Comparison of ENCODE assay signal across 8 cellular contexts in the genomic region with DNA sequence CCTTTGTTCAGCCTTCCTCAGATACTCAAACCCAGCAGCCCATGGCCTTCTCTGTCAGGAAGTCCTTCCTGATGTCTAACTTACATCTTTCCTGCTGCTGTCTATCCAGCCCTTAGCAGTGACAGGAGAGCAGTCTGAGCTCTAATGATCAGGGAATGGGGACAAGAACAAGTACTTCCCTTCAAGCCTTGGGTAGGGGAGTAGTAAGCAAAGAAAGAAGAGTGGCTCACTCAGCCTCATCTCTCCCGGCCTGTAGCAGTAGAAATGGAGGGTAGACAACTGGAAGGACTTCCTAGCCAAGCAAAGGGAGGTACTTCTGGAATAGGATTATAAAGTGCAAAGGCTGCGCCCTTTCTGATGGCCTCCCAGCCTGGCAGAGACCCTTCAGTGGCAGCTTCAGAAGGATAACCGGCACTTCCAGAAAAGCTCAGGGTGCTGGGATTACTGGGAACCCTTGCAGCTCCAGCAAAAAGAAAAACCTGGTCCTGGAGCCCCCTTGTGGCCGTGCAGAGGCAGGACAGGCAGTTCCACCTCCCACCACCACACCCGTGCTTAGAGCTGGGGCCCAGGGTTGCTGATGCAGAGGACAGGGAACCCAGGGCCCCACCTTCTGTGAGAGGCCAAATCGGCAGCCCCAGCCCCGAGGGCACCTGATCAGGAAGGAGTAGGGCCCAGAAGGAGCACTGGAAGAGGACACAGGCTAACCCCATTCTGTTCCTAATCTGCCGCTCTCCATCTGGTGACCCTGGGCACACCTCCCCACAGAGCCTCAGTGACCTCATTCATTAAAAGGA. TPM values are rescaled to one million over a fixed set of nuclear protein-coding genes. Genes with fewer than 3 reads are reported as not detected.
A peak's percentile ranks its signal among the peaks of the same experiment; 100 is the strongest.
DNase-seq lines count a peak whose midpoint lies in the region; ATAC-seq, FAIRE-seq and TF ChIP-seq lines count a peak whose summit lies in the region.

No MANE protein-coding gene starts in this region.

- H3K4me1 ChIP-seq in BE2C (peaks cover 19% of the 10 kb centered on the region), astrocyte (ENCODE audit: insufficient read depth, low read length) (peaks cover 9% of the 10 kb centered on the region)

- H3K36me3 Mint-ChIP-seq in astrocyte (ENCODE audit: low read depth, unreplicated experiment), result no peaks in the 10 kb centered on the region

- H3K27me3 ChIP-seq in BE2C, result no peaks in the 10 kb centered on the region
- peaks cover 35% of the 10 kb centered on the region for H3K27me3 ChIP-seq in astrocyte (ENCODE audit: insufficient read depth, low read length)

- H3K4me3 ChIP-seq in BE2C (ENCODE audit: low read depth, low read length) (no peak overlapping the region), astrocyte (ENCODE audit: insufficient read depth, low read depth, low read length) (no peak overlapping the region)

- ATAC-seq in GM21529 (IDR thresholded peaks at IDR 0.05; ENCODE audit: unreplicated experiment) (peak; percentile 51), GM19467 (IDR thresholded peaks at IDR 0.05; ENCODE audit: unreplicated experiment) (no peak)

- H3K9ac ChIP-seq in astrocyte (ENCODE audit: low read length), result no peak overlapping the region

- no peaks in the 10 kb centered on the region for H3K79me2 ChIP-seq in astrocyte (ENCODE audit: insufficient read depth, low read length)

- peaks cover 2% of the 10 kb centered on the region for H3K9me3 Mint-ChIP-seq in astrocyte (ENCODE audit: unreplicated experiment)

- H3K4me1 Mint-ChIP-seq in astrocyte (ENCODE audit: low read depth, unreplicated experiment), result no peaks in the 10 kb centered on the region

- H3K27me3 Mint-ChIP-seq in astrocyte (ENCODE audit: low read depth, unreplicated experiment), result peaks cover 77% of the 10 kb centered on the region

- H2AFZ ChIP-seq in astrocyte (ENCODE audit: low read depth, low read length), result no peak overlapping the region

- no peaks in the 10 kb centered on the region for H3K9me3 ChIP-seq in BE2C
- no peaks in the 10 kb centered on the region for H3K9me3 ChIP-seq in astrocyte (ENCODE audit: insufficient read depth, low read depth, low read length)

- H3K27ac ChIP-seq in astrocyte (ENCODE audit: low read depth, low read length), result no peak overlapping the region

- H3K4me3 Mint-ChIP-seq in astrocyte (ENCODE audit: unreplicated experiment), result no peak overlapping the region

- H3K36me3 ChIP-seq in BE2C (no peaks in the 10 kb centered on the region), astrocyte (ENCODE audit: insufficient read depth, low read length) (no peaks in the 10 kb centered on the region)

- no peaks in the 10 kb centered on the region for H4K20me1 ChIP-seq in astrocyte (ENCODE audit: insufficient read depth, low read length)

- no peak overlapping the region for H3K4me2 ChIP-seq in astrocyte (ENCODE audit: low read length)

- peak; percentile 98 for TF ChIP-seq CTCF in BE2C (IDR thresholded peaks at IDR 0.05; ENCODE audit: low read depth, low read length)
- TF ChIP-seq CTCF in astrocyte (IDR thresholded peaks at IDR 0.05; ENCODE audit: insufficient read depth, low read depth, low read length), result peak; percentile 91

- DNase-seq in BE2C (peak; percentile 82), NCI-H187 (lab: John Stamatoyannopoulos, UW) (peak; percentile 68 to 72), T-helper 9 cell (peak; percentile 62), astrocyte (ENCODE audit: low read depth) (peak; percentile 22), hypothalamus (lab: John Stamatoyannopoulos, UW) (peak in 36 of 51 donors; percentile 1 to 64 (median 16))
- peak; percentile 32 to 44 for DNase-seq in stimulated activated CD4-positive, alpha-beta T cell treated with anti-CD3 and anti-CD28 coated beads, Interleukin-15, amount 100 ng/mL, for 1 hour (ENCODE audit: low read depth in 1 of 2, low spot score in 1 of 2)

- FAIRE-seq in astrocyte (lab: Jason Lieb, UNC), result no peak

- no peak overlapping the region for H3K27ac Mint-ChIP-seq in astrocyte (ENCODE audit: unreplicated experiment)

RNA-seq across cellular contexts. Expression of a gene that starts 12.4 kb away (rescaled TPM):
- 66.2 TPM for polyA plus RNA-seq in BE2C (2012; ENCODE audit: insufficient read depth, insufficient read length, low read depth)
- 22.4 and 23.8 TPM in 2 replicates for total RNA-seq in astrocyte

Comparison
In these comparisons a context has a peak if more than half of its experiments do, and no peak if none do; other contexts are left out.
1. DNase-seq: peak in every context shown above with its lines; median percentile 82 in BE2C; 70 in NCI-H187; 62 in T-helper 9 cell; 38 in stimulated activated CD4-positive, alpha-beta T cell treated with anti-CD3 and anti-CD28 coated beads, Interleukin-15, amount 100 ng/mL, for 1 hour; 22 in astrocyte; 16 in hypothalamus.